20 cellular contexts compared by ENCODE assay signal in genomic region chr2:118940008-118940407, GRCh38. TPM values are rescaled to one million over a fixed set of nuclear protein-coding genes. Genes with fewer than 3 reads are reported as not detected.
"Had no signal": no experiment of that assay in that cellular context is flagged by ENCODE, and none has a peak within 500 bp of the region (broad histone marks: within the 10 kb centered on the region; RNA-seq: fewer than 3 reads in every experiment).

No MANE protein-coding gene starts in this region.

- H3K27ac ChIP-seq: brain microvascular endothelial cell, skin epidermis, tibial nerve had no signal

- H3K9me3 ChIP-seq: mucosa of descending colon, tibial nerve had no signal

- FAIRE-seq: endometrium, islet of Langerhans had no signal

- H3K4me3 ChIP-seq: coronary artery, mucosa of descending colon, skin epidermis, tibial nerve had no signal

- ATAC-seq: activated CD8-positive, alpha-beta T cell treated with anti-CD3 and anti-CD28 coated beads, Interleukin-2, amount 10 ng/mL, durations not matched to agents 7 days and 5 days; activated naive CD8-positive, alpha-beta T cell treated with anti-CD3 and anti-CD28 coated beads, Interleukin-2, amount 50 U/mL, for 24 hours; mucosa of descending colon; stimulated activated naive CD8-positive, alpha-beta T cell treated with anti-CD3 and anti-CD28 coated beads, Interleukin-15, Interleukin-2, amounts not matched to agents 100 U/mL and 50 U/mL, for 24 hours had no signal

- DNase-seq: activated CD4-positive, alpha-beta T cell treated with anti-CD3 and anti-CD28 coated beads, Interleukin-2, amount 10 ng/mL, durations not matched to agents 24 days and 14 days; activated CD8-positive, alpha-beta T cell treated with anti-CD3 and anti-CD28 coated beads, Interleukin-2, amount 10 ng/mL, durations not matched to agents 7 days and 5 days; activated naive CD4-positive, alpha-beta T cell treated with anti-CD3 and anti-CD28 coated beads for 36 hours; activated naive CD8-positive, alpha-beta T cell treated with anti-CD3 and anti-CD28 coated beads, Interleukin-2, amount 50 U/mL, for 24 hours; activated T-cell treated with anti-CD3 and anti-CD28 coated beads, Interleukin-2, amount 50 U/mL, for 24 hours; brain microvascular endothelial cell; erythroblast; foreskin melanocyte; glutamatergic neuron; mucosa of descending colon; naive B cell; stimulated activated naive CD8-positive, alpha-beta T cell treated with anti-CD3 and anti-CD28 coated beads, Interleukin-15, Interleukin-2, amounts not matched to agents 100 U/mL and 50 U/mL, for 24 hours; T-helper 9 cell had no signal

- H3K27me3 ChIP-seq: brain microvascular endothelial cell, tibial nerve had no signal

- H3K4me1 ChIP-seq: tibial nerve had no signal

- H3K36me3 ChIP-seq: brain microvascular endothelial cell, tibial nerve had no signal

RNA-seq across cellular contexts. Expression of gene MARCO, which starts 2.0 kb away (rescaled TPM):
- total RNA-seq: activated CD4-positive, alpha-beta T cell treated with anti-CD3 and anti-CD28 coated beads, Interleukin-2, amount 10 ng/mL, durations not matched to agents 24 days and 14 days; activated CD8-positive, alpha-beta T cell treated with anti-CD3 and anti-CD28 coated beads, Interleukin-2, amount 10 ng/mL, durations not matched to agents 7 days and 5 days; activated naive CD4-positive, alpha-beta T cell treated with anti-CD3 and anti-CD28 coated beads for 36 hours; activated T-helper 2 cell treated with anti-CD3 and anti-CD28 coated beads, Interferon-gamma antibody, Interleukin-2, Interleukin-4, amounts not matched to agents 10 μg/mL and 5 μg/mL and 100 μg/mL, durations not matched to agents 14 hours and 24 hours and 36 hours; progenitor cell of endocrine pancreas had no signal
